8 cellular contexts compared by ENCODE assay signal in genomic region chr9:41034697-41035096, GRCh38.
DNase-seq lines count a peak whose midpoint lies in the region; TF ChIP-seq lines count a peak whose summit lies in the region.
"Not testable (repeated sequence)": the region's sequence is repeated elsewhere in the genome, so short reads cannot be mapped to it uniquely, and the experiment has no call there.

No MANE protein-coding gene starts in this region.

- DNase-seq in AG04449 (ENCODE audit: low read depth, low spot score) = peak; percentile 77
- peak; percentile 29 for DNase-seq in GM03348 (ENCODE audit: low spot score)
- peak; percentile 90 for DNase-seq in M059J (ENCODE audit: low read depth)
- peak; percentile 87 for DNase-seq in amniotic epithelial cell (ENCODE audit: low read depth)
- peak; percentile 85 for DNase-seq in choroid plexus epithelial cell (ENCODE audit: low read depth)
- DNase-seq in fibroblast of the conjunctiva (ENCODE audit: low read depth) = peak; percentile 5
- peak; percentile 80 for DNase-seq in myocyte (ENCODE audit: low read depth)

- H3K9me3 ChIP-seq in skeletal muscle satellite cell (replicated peaks; ENCODE audit: low read length) = not testable (repeated sequence)

- CTCF ChIA-PET in AG04449 (lab: Yijun Ruan, JAX) = not testable (repeated sequence)

- POLR2A ChIA-PET in AG04449 (lab: Yijun Ruan, JAX) = not testable (repeated sequence)

- H3K4me1 ChIP-seq in skeletal muscle satellite cell (ENCODE audit: control insufficient read depth, insufficient read depth, low read length) = peaks cover 17% of the 10 kb centered on the region

- H3K36me3 ChIP-seq in skeletal muscle satellite cell (ENCODE audit: insufficient read depth, low read length) = not testable (repeated sequence)

- peak overlapping the region; percentile 46 for H3K4me2 ChIP-seq in skeletal muscle satellite cell (ENCODE audit: low read length)

- not testable (repeated sequence) for H3K4me3 ChIP-seq in AG04449 (ENCODE audit: low read depth, low read length); choroid plexus epithelial cell (ENCODE audit: low read depth, low read length); skeletal muscle satellite cell (ENCODE audit: low read length)

- not testable (repeated sequence) for TF ChIP-seq CTCF in AG04449 (IDR thresholded peaks at IDR 0.05; ENCODE audit: insufficient read depth, low read length, missing control alignments); choroid plexus epithelial cell (conservative IDR thresholded peaks at IDR 0.05; ENCODE audit: low read depth, low read length)

- H3K9ac ChIP-seq in skeletal muscle satellite cell (ENCODE audit: low read depth, low read length) = peak overlapping the region; percentile 28

- H3K27me3 ChIP-seq in skeletal muscle satellite cell (ENCODE audit: control insufficient read depth, insufficient read depth, low read length) = not testable (repeated sequence)

Comparison
In these comparisons a context has a peak if more than half of its experiments do, and no peak if none do; other contexts are left out.
1. DNase-seq: peak in every context shown above with its lines; median percentile 90 in M059J; 87 in amniotic epithelial cell; 85 in choroid plexus epithelial cell; 80 in myocyte; 77 in AG04449; 29 in GM03348; 5 in fibroblast of the conjunctiva.